34 cellular contexts compared by ENCODE assay signal in genomic region chr6:119301429-119301828, GRCh38.
"Had no signal": no experiment of that assay in that cellular context is flagged by ENCODE, and none has a peak within 500 bp of the region (broad histone marks: within the 10 kb centered on the region; RNA-seq: fewer than 3 reads in every experiment).

No MANE protein-coding gene starts in this region.

- DNase-seq: Karpas-422, Kasumi-1, MG63, MM.1S, MV-4-11, NCI-H1048, NCI-H1092, NCI-H1092 treated with DMSO at 0.1 percent for 48 hours, NCI-H1105, NCI-H1105 treated with DMSO at 0.1 percent for 48 hours, NCI-H1417, NCI-H1417 treated with DMSO at 0.1 percent for 48 hours, NCI-H1436, NCI-H1436 treated with DMSO at 0.1 percent for 48 hours, NCI-H146, NCI-H1694, NCI-H1694 treated with DMSO at 0.1 percent for 48 hours, NCI-H187, NCI-H187 treated with DMSO at 0.1 percent for 48 hours, NCI-H1930, NCI-H2029, NCI-H2029 treated with DMSO at 0.1 percent for 48 hours, NCI-H2081, NCI-H2081 treated with DMSO at 0.1 percent for 48 hours, NCI-H2107, NCI-H2171, NCI-H2171 treated with DMSO at 0.1 percent for 48 hours, NCI-H2227 treated with DMSO at 0.1 percent for 48 hours, NCI-H226, NCI-H345, NCI-H446, NCI-H446 treated with DMSO at 0.1 percent for 48 hours, NCI-H510A had no signal

- H3K27me3 ChIP-seq: MG63 had no signal

- H3K9me3 ChIP-seq: MG63 had no signal

- H3K4me2 ChIP-seq: KMS-11 had no signal

- H3K36me3 ChIP-seq: MG63 had no signal

- H3K9ac ChIP-seq: KMS-11 had no signal

- H3K4me3 ChIP-seq: MG63 had no signal

- H3K27ac ChIP-seq: KMS-11 had no signal
